In the genomic region with DNA sequence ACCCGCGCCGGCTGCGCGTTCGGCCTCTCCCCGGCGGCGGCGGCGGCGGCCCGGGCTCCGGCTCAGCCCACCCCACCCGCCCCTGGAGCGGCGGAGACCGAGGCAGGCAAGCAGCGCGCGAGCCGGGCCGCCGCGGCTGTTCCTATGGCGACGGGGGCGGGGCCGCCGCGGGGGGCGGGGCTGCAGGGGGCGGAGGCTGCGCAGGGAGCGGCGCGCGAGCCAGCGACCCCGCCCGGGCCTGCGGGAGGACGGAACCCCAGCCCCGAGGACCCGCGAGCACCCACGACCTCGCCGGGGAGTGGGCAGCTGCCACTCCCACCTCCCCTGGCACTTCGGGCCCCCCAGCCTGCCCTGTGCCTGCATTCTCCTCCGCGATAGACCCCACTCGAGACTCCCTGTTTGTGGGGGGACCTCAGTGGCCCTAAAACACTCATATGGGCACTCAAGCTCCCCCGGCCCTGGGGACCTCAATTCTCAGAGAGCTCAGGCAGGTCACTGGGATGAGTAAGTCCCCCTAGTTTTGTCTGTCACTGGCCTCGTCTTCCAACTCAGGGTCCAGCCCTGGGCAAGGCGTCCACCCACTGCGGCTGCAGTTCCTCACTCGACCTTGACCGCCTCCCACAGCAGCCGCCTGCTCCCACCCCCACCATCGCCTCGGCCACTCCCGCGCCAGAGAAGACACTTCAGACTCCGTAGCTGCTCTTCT, we compare ENCODE assay signal across 1 cellular context.
TF ChIP-seq lines count a peak whose summit lies in the region.

A gene (minus strand): TSS at position 115 of the 706 bp plus-strand sequence. CDS start 597 bp downstream, outside the sequence.

TF ChIP-seq in K562, 482 proteins besides CTCF, POLR2A, EP300 and RAD21 (continued from another document and continues in another):
- TF ChIP-seq, protein P1, sequence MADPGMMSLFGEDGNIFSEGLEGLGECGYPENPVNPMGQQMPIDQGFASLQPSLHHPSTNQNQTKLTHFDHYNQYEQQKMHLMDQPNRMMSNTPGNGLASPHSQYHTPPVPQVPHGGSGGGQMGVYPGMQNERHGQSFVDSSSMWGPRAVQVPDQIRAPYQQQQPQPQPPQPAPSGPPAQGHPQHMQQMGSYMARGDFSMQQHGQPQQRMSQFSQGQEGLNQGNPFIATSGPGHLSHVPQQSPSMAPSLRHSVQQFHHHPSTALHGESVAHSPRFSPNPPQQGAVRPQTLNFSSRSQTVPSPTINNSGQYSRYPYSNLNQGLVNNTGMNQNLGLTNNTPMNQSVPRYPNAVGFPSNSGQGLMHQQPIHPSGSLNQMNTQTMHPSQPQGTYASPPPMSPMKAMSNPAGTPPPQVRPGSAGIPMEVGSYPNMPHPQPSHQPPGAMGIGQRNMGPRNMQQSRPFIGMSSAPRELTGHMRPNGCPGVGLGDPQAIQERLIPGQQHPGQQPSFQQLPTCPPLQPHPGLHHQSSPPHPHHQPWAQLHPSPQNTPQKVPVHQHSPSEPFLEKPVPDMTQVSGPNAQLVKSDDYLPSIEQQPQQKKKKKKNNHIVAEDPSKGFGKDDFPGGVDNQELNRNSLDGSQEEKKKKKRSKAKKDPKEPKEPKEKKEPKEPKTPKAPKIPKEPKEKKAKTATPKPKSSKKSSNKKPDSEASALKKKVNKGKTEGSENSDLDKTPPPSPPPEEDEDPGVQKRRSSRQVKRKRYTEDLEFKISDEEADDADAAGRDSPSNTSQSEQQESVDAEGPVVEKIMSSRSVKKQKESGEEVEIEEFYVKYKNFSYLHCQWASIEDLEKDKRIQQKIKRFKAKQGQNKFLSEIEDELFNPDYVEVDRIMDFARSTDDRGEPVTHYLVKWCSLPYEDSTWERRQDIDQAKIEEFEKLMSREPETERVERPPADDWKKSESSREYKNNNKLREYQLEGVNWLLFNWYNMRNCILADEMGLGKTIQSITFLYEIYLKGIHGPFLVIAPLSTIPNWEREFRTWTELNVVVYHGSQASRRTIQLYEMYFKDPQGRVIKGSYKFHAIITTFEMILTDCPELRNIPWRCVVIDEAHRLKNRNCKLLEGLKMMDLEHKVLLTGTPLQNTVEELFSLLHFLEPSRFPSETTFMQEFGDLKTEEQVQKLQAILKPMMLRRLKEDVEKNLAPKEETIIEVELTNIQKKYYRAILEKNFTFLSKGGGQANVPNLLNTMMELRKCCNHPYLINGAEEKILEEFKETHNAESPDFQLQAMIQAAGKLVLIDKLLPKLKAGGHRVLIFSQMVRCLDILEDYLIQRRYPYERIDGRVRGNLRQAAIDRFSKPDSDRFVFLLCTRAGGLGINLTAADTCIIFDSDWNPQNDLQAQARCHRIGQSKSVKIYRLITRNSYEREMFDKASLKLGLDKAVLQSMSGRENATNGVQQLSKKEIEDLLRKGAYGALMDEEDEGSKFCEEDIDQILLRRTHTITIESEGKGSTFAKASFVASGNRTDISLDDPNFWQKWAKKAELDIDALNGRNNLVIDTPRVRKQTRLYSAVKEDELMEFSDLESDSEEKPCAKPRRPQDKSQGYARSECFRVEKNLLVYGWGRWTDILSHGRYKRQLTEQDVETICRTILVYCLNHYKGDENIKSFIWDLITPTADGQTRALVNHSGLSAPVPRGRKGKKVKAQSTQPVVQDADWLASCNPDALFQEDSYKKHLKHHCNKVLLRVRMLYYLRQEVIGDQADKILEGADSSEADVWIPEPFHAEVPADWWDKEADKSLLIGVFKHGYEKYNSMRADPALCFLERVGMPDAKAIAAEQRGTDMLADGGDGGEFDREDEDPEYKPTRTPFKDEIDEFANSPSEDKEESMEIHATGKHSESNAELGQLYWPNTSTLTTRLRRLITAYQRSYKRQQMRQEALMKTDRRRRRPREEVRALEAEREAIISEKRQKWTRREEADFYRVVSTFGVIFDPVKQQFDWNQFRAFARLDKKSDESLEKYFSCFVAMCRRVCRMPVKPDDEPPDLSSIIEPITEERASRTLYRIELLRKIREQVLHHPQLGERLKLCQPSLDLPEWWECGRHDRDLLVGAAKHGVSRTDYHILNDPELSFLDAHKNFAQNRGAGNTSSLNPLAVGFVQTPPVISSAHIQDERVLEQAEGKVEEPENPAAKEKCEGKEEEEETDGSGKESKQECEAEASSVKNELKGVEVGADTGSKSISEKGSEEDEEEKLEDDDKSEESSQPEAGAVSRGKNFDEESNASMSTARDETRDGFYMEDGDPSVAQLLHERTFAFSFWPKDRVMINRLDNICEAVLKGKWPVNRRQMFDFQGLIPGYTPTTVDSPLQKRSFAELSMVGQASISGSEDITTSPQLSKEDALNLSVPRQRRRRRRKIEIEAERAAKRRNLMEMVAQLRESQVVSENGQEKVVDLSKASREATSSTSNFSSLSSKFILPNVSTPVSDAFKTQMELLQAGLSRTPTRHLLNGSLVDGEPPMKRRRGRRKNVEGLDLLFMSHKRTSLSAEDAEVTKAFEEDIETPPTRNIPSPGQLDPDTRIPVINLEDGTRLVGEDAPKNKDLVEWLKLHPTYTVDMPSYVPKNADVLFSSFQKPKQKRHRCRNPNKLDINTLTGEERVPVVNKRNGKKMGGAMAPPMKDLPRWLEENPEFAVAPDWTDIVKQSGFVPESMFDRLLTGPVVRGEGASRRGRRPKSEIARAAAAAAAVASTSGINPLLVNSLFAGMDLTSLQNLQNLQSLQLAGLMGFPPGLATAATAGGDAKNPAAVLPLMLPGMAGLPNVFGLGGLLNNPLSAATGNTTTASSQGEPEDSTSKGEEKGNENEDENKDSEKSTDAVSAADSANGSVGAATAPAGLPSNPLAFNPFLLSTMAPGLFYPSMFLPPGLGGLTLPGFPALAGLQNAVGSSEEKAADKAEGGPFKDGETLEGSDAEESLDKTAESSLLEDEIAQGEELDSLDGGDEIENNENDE (IDR thresholded peaks at IDR 0.05; ENCODE audit: low read depth, low read length): no peak
- TF ChIP-seq, protein P2, sequence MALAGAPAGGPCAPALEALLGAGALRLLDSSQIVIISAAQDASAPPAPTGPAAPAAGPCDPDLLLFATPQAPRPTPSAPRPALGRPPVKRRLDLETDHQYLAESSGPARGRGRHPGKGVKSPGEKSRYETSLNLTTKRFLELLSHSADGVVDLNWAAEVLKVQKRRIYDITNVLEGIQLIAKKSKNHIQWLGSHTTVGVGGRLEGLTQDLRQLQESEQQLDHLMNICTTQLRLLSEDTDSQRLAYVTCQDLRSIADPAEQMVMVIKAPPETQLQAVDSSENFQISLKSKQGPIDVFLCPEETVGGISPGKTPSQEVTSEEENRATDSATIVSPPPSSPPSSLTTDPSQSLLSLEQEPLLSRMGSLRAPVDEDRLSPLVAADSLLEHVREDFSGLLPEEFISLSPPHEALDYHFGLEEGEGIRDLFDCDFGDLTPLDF (CRISPR knock-in tag; IDR thresholded peaks at IDR 0.05): no peak
- TF ChIP-seq DACH1 (IDR thresholded peaks at IDR 0.05; ENCODE audit: partially characterized antibody): no peak
- TF ChIP-seq CEBPG (CRISPR knock-in tag; IDR thresholded peaks at IDR 0.05): no peak
- TF ChIP-seq CEBPG (tag; conservative IDR thresholded peaks at IDR 0.05 in 1 of 2, IDR thresholded peaks at IDR 0.05 in 1 of 2): no peak
- TF ChIP-seq, protein P3, sequence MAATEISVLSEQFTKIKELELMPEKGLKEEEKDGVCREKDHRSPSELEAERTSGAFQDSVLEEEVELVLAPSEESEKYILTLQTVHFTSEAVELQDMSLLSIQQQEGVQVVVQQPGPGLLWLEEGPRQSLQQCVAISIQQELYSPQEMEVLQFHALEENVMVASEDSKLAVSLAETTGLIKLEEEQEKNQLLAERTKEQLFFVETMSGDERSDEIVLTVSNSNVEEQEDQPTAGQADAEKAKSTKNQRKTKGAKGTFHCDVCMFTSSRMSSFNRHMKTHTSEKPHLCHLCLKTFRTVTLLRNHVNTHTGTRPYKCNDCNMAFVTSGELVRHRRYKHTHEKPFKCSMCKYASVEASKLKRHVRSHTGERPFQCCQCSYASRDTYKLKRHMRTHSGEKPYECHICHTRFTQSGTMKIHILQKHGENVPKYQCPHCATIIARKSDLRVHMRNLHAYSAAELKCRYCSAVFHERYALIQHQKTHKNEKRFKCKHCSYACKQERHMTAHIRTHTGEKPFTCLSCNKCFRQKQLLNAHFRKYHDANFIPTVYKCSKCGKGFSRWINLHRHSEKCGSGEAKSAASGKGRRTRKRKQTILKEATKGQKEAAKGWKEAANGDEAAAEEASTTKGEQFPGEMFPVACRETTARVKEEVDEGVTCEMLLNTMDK (IDR thresholded peaks at IDR 0.05; ENCODE audit: borderline replicate concordance, insufficient read depth, low read depth, low read length, poor library complexity, severe bottlenecking): no peak
- TF ChIP-seq BCOR (IDR thresholded peaks at IDR 0.05): no peak
- TF ChIP-seq, protein P4, sequence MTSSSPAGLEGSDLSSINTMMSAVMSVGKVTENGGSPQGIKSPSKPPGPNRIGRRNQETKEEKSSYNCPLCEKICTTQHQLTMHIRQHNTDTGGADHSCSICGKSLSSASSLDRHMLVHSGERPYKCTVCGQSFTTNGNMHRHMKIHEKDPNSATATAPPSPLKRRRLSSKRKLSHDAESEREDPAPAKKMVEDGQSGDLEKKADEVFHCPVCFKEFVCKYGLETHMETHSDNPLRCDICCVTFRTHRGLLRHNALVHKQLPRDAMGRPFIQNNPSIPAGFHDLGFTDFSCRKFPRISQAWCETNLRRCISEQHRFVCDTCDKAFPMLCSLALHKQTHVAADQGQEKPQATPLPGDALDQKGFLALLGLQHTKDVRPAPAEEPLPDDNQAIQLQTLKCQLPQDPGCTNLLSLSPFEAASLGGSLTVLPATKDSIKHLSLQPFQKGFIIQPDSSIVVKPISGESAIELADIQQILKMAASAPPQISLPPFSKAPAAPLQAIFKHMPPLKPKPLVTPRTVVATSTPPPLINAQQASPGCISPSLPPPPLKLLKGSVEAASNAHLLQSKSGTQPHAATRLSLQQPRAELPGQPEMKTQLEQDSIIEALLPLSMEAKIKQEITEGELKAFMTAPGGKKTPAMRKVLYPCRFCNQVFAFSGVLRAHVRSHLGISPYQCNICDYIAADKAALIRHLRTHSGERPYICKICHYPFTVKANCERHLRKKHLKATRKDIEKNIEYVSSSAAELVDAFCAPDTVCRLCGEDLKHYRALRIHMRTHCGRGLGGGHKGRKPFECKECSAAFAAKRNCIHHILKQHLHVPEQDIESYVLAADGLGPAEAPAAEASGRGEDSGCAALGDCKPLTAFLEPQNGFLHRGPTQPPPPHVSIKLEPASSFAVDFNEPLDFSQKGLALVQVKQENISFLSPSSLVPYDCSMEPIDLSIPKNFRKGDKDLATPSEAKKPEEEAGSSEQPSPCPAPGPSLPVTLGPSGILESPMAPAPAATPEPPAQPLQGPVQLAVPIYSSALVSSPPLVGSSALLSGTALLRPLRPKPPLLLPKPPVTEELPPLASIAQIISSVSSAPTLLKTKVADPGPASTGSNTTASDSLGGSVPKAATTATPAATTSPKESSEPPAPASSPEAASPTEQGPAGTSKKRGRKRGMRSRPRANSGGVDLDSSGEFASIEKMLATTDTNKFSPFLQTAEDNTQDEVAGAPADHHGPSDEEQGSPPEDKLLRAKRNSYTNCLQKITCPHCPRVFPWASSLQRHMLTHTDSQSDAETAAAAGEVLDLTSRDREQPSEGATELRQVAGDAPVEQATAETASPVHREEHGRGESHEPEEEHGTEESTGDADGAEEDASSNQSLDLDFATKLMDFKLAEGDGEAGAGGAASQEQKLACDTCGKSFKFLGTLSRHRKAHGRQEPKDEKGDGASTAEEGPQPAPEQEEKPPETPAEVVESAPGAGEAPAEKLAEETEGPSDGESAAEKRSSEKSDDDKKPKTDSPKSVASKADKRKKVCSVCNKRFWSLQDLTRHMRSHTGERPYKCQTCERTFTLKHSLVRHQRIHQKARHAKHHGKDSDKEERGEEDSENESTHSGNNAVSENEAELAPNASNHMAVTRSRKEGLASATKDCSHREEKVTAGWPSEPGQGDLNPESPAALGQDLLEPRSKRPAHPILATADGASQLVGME (CRISPR knock-in tag; IDR thresholded peaks at IDR 0.05): no peak
- TF ChIP-seq ZNF354B (CRISPR knock-in tag; IDR thresholded peaks at IDR 0.05): no peak
- no peak for TF ChIP-seq MEF2D (tag; conservative IDR thresholded peaks at IDR 0.05; ENCODE audit: low read depth)
- TF ChIP-seq, protein P5, sequence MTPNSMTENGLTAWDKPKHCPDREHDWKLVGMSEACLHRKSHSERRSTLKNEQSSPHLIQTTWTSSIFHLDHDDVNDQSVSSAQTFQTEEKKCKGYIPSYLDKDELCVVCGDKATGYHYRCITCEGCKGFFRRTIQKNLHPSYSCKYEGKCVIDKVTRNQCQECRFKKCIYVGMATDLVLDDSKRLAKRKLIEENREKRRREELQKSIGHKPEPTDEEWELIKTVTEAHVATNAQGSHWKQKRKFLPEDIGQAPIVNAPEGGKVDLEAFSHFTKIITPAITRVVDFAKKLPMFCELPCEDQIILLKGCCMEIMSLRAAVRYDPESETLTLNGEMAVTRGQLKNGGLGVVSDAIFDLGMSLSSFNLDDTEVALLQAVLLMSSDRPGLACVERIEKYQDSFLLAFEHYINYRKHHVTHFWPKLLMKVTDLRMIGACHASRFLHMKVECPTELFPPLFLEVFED (CRISPR knock-in tag; conservative IDR thresholded peaks at IDR 0.05): peak; percentile 75; the same call in 1 of the 2 replicates
- no peak for TF ChIP-seq NFRKB (IDR thresholded peaks at IDR 0.05; ENCODE audit: low read depth)
- TF ChIP-seq GATAD2A (IDR thresholded peaks at IDR 0.05): no peak
- TF ChIP-seq ASH1L (IDR thresholded peaks at IDR 0.05; ENCODE audit: borderline replicate concordance, low read depth, partially characterized antibody): no peak
- no peak for TF ChIP-seq NFE2 (IDR thresholded peaks at IDR 0.05; ENCODE audit: low read depth)
- TF ChIP-seq, protein P6, sequence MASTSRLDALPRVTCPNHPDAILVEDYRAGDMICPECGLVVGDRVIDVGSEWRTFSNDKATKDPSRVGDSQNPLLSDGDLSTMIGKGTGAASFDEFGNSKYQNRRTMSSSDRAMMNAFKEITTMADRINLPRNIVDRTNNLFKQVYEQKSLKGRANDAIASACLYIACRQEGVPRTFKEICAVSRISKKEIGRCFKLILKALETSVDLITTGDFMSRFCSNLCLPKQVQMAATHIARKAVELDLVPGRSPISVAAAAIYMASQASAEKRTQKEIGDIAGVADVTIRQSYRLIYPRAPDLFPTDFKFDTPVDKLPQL (IDR thresholded peaks at IDR 0.05; ENCODE audit: extremely low read depth, insufficient read length): no peak
- TF ChIP-seq NEUROD1 (IDR thresholded peaks at IDR 0.05; ENCODE audit: borderline replicate concordance, low read depth, low read length, partially characterized antibody): no peak
- TF ChIP-seq POLR2H (tag; IDR thresholded peaks at IDR 0.05; ENCODE audit: low read depth): no peak
- TF ChIP-seq MCM5 (IDR thresholded peaks at IDR 0.05; ENCODE audit: low read depth): no peak
- no peak for TF ChIP-seq ZNF586 (CRISPR knock-in tag; conservative IDR thresholded peaks at IDR 0.05)
- no peak for TF ChIP-seq RBM15 (IDR thresholded peaks at IDR 0.05; ENCODE audit: insufficient read depth, low read length)
- no peak for TF ChIP-seq ETV1 (tag; conservative IDR thresholded peaks at IDR 0.05; ENCODE audit: low read depth)
- peak; percentile 61; the same call in 1 of the 2 replicates for TF ChIP-seq SPI1 (IDR thresholded peaks at IDR 0.05; ENCODE audit: borderline replicate concordance, low read depth, low read length)
- no peak for TF ChIP-seq PRPF4 (IDR thresholded peaks at IDR 0.05; ENCODE audit: insufficient read depth, low read depth, low read length, poor library complexity, severe bottlenecking)
- TF ChIP-seq, protein P7, sequence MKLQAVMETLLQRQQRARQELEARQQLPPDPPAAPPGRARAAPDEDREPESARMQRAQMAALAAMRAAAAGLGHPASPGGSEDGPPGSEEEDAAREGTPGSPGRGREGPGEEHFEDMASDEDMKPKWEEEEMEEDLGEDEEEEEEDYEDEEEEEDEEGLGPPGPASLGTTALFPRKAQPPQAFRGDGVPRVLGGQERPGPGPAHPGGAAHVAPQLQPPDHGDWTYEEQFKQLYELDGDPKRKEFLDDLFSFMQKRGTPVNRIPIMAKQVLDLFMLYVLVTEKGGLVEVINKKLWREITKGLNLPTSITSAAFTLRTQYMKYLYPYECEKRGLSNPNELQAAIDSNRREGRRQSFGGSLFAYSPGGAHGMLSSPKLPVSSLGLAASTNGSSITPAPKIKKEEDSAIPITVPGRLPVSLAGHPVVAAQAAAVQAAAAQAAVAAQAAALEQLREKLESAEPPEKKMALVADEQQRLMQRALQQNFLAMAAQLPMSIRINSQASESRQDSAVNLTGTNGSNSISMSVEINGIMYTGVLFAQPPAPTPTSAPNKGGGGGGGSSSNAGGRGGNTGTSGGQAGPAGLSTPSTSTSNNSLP (IDR thresholded peaks at IDR 0.05; ENCODE audit: borderline replicate concordance, low read depth, low read length): no peak
- no peak; the same call in 1 of the 2 replicates for TF ChIP-seq SMARCE1 (IDR thresholded peaks at IDR 0.05)
